In genomic region chr2:233448220-233448559, GRCh38 we compare ENCODE assay signal across 10 cellular contexts.
A peak's percentile ranks its signal among the peaks of the same experiment; 100 is the strongest.
DNase-seq lines count a peak whose midpoint lies in the region; ATAC-seq, FAIRE-seq and TF ChIP-seq lines count a peak whose summit lies in the region.
"Had no signal": no experiment of that assay in that cellular context is flagged by ENCODE, and none has a peak within 500 bp of the region (broad histone marks: within the 10 kb centered on the region; RNA-seq: fewer than 3 reads in every experiment).

No MANE protein-coding gene starts in this region.

- H3K9me3 ChIP-seq in HCT116 (ENCODE audit: control insufficient read depth in 1 of 2, insufficient read depth in 1 of 2, low read depth in 1 of 2, low read length in 2 of 2), result no peaks in the 10 kb centered on the region
- H3K9me3 ChIP-seq in astrocyte (ENCODE audit: insufficient read depth, low read depth, low read length), result no peaks in the 10 kb centered on the region
- no peaks in the 10 kb centered on the region for H3K9me3 ChIP-seq in right lobe of liver

- intact Hi-C loops in HCT116 (cut with micrococcal nuclease), result loop anchor here (10.0 kb wide), 2 partner anchors 163 to 843 kb away; no protein-coding TSS in a partner anchor
- intact Hi-C loops in right lobe of liver (cut with DNase I), result no loop called here

- H3K27me3 ChIP-seq in HCT116 (ENCODE audit: insufficient read depth, low read length), result no peaks in the 10 kb centered on the region
- H3K27me3 ChIP-seq in astrocyte (ENCODE audit: insufficient read depth, low read length), result no peaks in the 10 kb centered on the region
- H3K27me3 ChIP-seq in right lobe of liver, result no peaks in the 10 kb centered on the region

- H3K4me2 ChIP-seq in HCT116 (ENCODE audit: low read length), result no peak overlapping the region
- no peak overlapping the region for H3K4me2 ChIP-seq in astrocyte (ENCODE audit: low read length)

- H3K4me3 ChIP-seq in HCT116 (replicated peaks in 1 of 2; ENCODE audit: low read depth in 1 of 2, low read length in 2 of 2) (no peak overlapping the region), astrocyte (ENCODE audit: insufficient read depth, low read depth, low read length) (no peak overlapping the region), right lobe of liver (no peak overlapping the region)

- H3K4me1 ChIP-seq in HCT116 (ENCODE audit: control insufficient read depth in 1 of 2, insufficient read depth in 2 of 2, low read length in 2 of 2) (no peaks in the 10 kb centered on the region), astrocyte (ENCODE audit: insufficient read depth, low read length) (no peaks in the 10 kb centered on the region), right lobe of liver (no peaks in the 10 kb centered on the region)

- H3K4me1 Mint-ChIP-seq in astrocyte (ENCODE audit: low read depth, unreplicated experiment), result no peaks in the 10 kb centered on the region

- POLR2A ChIA-PET in HCT116 (lab: Charles Lee), result no interaction called here

- peak; percentile 17; the same call in 1 of the 2 replicates for TF ChIP-seq RAD21 in HCT116 (IDR thresholded peaks at IDR 0.05; ENCODE audit: low read depth)

- RAD21 ChIA-PET in HCT116 (lab: Charles Lee; ENCODE audit: low non-redundant PET in 1 of 2, low total read pairs in 2 of 2, uncharacterized antibody in 2 of 2, unreplicated experiment in 2 of 2), result no interaction called here

- CTCF ChIA-PET in HCT116 (lab: Charles Lee), result no interaction called here

- no peak for TF ChIP-seq POLR2A in HCT116 (IDR thresholded peaks at IDR 0.05; ENCODE audit: borderline replicate concordance, extremely low read depth, insufficient read depth, insufficient read length)
- no peak for TF ChIP-seq POLR2A in right lobe of liver (IDR thresholded peaks at IDR 0.05)

- no peak overlapping the region for H3K27ac ChIP-seq in HCT116 (ENCODE audit: low read depth, low read length)
- H3K27ac ChIP-seq in astrocyte (ENCODE audit: low read depth, low read length), result no peak overlapping the region
- no peak overlapping the region for H3K27ac ChIP-seq in right lobe of liver

- peaks cover 1% of the 10 kb centered on the region for H3K27me3 Mint-ChIP-seq in astrocyte (ENCODE audit: low read depth, unreplicated experiment)
- H3K27me3 Mint-ChIP-seq: activated naive CD8-positive, alpha-beta T cell treated with anti-CD3 and anti-CD28 coated beads, Interleukin-2, amount 10 ng/mL, durations not matched to agents 7 days and 5 days; naive B cell had no signal

- H3K9me3 Mint-ChIP-seq in astrocyte (ENCODE audit: unreplicated experiment), result no peaks in the 10 kb centered on the region
- H3K9me3 Mint-ChIP-seq: activated naive CD8-positive, alpha-beta T cell treated with anti-CD3 and anti-CD28 coated beads, Interleukin-2, amount 10 ng/mL, durations not matched to agents 7 days and 5 days; naive B cell had no signal

- H3K36me3 ChIP-seq in HCT116 (ENCODE audit: control insufficient read depth in 1 of 2, insufficient read depth in 2 of 2, low read length in 2 of 2) (peaks cover 22 to 53% of the 10 kb centered on the region in 2 experiments), astrocyte (ENCODE audit: insufficient read depth, low read length) (peaks cover 3% of the 10 kb centered on the region), right lobe of liver (peaks cover 0 to 28% (median 9%) of the 10 kb centered on the region in 4 donors)

- TF ChIP-seq CTCF in HCT116 (IDR thresholded peaks at IDR 0.05 in 2 of 3, conservative IDR thresholded peaks at IDR 0.05 in 1 of 3; ENCODE audit: borderline replicate concordance in 1 of 3, insufficient read depth in 1 of 3, low read depth in 2 of 3, low read length in 2 of 3) (peak; percentile 6 to 47 (median 43); a peak in 4 of 6 replicates), astrocyte (IDR thresholded peaks at IDR 0.05; ENCODE audit: insufficient read depth, low read depth, low read length) (peak; percentile 28), right lobe of liver (IDR thresholded peaks at IDR 0.05) (peak in 2 of 4 donors; percentile 10 to 20)

- no peak overlapping the region for H3K4me3 Mint-ChIP-seq in astrocyte (ENCODE audit: unreplicated experiment)
- H3K4me3 Mint-ChIP-seq: activated naive CD8-positive, alpha-beta T cell treated with anti-CD3 and anti-CD28 coated beads, Interleukin-2, amount 10 ng/mL, durations not matched to agents 7 days and 5 days; naive B cell had no signal

- WGBS in right lobe of liver (ENCODE audit: insufficient coverage, low coverage, low lambda C conversion rate, missing lambda C conversion rate), result 61% methylated on average over 6 of the region's 11 CpGs

- H4K20me1 ChIP-seq in HCT116 (ENCODE audit: insufficient read depth) (0 out of 2 replicates have a peak, but pooled peaks cover 6% of the 10 kb centered on the region), astrocyte (ENCODE audit: insufficient read depth, low read length) (no peaks in the 10 kb centered on the region)

- H3K27ac Mint-ChIP-seq in astrocyte (ENCODE audit: unreplicated experiment), result no peak overlapping the region
- H3K27ac Mint-ChIP-seq: activated naive CD8-positive, alpha-beta T cell treated with anti-CD3 and anti-CD28 coated beads, Interleukin-2, amount 10 ng/mL, durations not matched to agents 7 days and 5 days had no signal

- H2AFZ ChIP-seq in HCT116 (ENCODE audit: low read depth, low read length, poor library complexity, severe bottlenecking), result no peak overlapping the region
- no peak overlapping the region for H2AFZ ChIP-seq in astrocyte (ENCODE audit: low read depth, low read length)

- DNase-seq in COLO668 (lab: John Stamatoyannopoulos, UW; ENCODE audit: unreplicated experiment) (peak; percentile 7), HCT116 (ENCODE audit: low read depth, low spot score) (no peak), astrocyte (ENCODE audit: low read depth) (no peak), right lobe of liver (peak; percentile 12 to 48 (median 44)), NCI-H187 (lab: John Stamatoyannopoulos, UW) (no peak), GM19238 (ENCODE audit: insufficient read length, low spot score) (no peak)
- DNase-seq in activated CD8-positive, alpha-beta memory T cell treated with anti-CD3 and anti-CD28 coated beads, Interleukin-2, amount 50 U/mL, for 4 hours, result no peak
- DNase-seq: naive B cell had no signal

- H3K9me2 ChIP-seq in HCT116 (ENCODE audit: insufficient read depth), result no peaks in the 10 kb centered on the region

- peaks cover 11% of the 10 kb centered on the region for H3K36me3 Mint-ChIP-seq in astrocyte (ENCODE audit: low read depth, unreplicated experiment)

- no peak for FAIRE-seq in astrocyte (lab: Jason Lieb, UNC)

- H3K79me2 ChIP-seq in HCT116 (ENCODE audit: insufficient read depth, low read length) (peaks cover 16% of the 10 kb centered on the region; the same call in 1 of the 2 replicates), astrocyte (ENCODE audit: insufficient read depth, low read length) (no peaks in the 10 kb centered on the region)

- no TSS peak for BruUV-seq in HCT116 (replicated peaks; lab: Mats Ljungman, UMichigan)

- H3K9ac ChIP-seq in HCT116 (ENCODE audit: low read length) (no peak overlapping the region), astrocyte (ENCODE audit: low read length) (no peak overlapping the region)

- ATAC-seq in HCT116 (peak; percentile 52), right lobe of liver (no peak), HG02678 (IDR thresholded peaks at IDR 0.05; ENCODE audit: unreplicated experiment) (no peak)

TF ChIP-seq in HCT116, 20 proteins besides CTCF, POLR2A, EP300 and RAD21:
- no peak for TF ChIP-seq ZNF274 (IDR thresholded peaks at IDR 0.05; ENCODE audit: low read depth, low read length)

Comparison
In these comparisons a context has a peak if more than half of its experiments do, and no peak if none do; other contexts are left out.
1. DNase-seq: peak in COLO668 (single experiment) and right lobe of liver (3 of 3); none in HCT116 (single experiment), astrocyte (single experiment), NCI-H187 (0 of 2), GM19238 (single experiment) and activated CD8-positive, alpha-beta memory T cell treated with anti-CD3 and anti-CD28 coated beads, Interleukin-2, amount 50 U/mL, for 4 hours (single experiment).